Comparison of ENCODE assay signal across 25 cellular contexts in the genomic region with DNA sequence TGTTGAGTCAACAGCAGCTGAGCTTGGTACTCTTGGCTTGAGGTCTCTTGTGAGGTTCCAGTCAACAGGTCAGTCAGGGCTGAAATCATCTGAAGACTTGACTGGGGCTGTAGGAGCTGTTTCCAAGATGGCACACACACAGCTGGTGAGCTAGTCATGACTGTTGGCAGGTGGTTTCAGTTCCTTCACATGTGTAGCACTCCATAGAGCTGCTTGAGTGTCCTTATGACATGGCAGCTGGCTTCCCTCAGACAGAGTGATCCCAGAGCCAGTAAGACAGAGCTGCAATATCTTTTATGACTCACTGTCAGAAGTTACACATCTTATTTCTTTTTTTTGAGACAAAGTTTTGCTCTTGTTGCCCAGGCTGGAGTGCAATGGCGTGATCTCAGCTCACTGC. TPM values are rescaled to one million over a fixed set of nuclear protein-coding genes. Genes with fewer than 3 reads are reported as not detected.
DNase-seq lines count a peak whose midpoint lies in the region; FAIRE-seq and TF ChIP-seq lines count a peak whose summit lies in the region.
"Had no signal": no experiment of that assay in that cellular context is flagged by ENCODE, and none has a peak within 500 bp of the region (broad histone marks: within the 10 kb centered on the region; RNA-seq: fewer than 3 reads in every experiment).

No MANE protein-coding gene starts in this region.

- H3K56ac ChIP-seq in H1 (replicated peaks; ENCODE audit: insufficient read length, low read depth, low read length): no peak overlapping the region

- no peak for TF ChIP-seq POLR2A in H1 (IDR thresholded peaks at IDR 0.05; ENCODE audit: control extremely low read depth in 1 of 2, low read depth in 2 of 2, low read length in 2 of 2)

- peak overlapping the region; percentile 25; the same call in 1 of the 2 replicates for H2BK15ac ChIP-seq in H1 (ENCODE audit: low read length)

- H3K23me2 ChIP-seq in H1 (ENCODE audit: low read depth, low read length): peaks cover 4% of the 10 kb centered on the region; the same call in 1 of the 2 replicates

- no peaks in the 10 kb centered on the region for H3K27me3 ChIP-seq in GM23248 (replicated peaks; ENCODE audit: insufficient read depth)
- no peaks in the 10 kb centered on the region for H3K27me3 ChIP-seq in H1 (replicated peaks in 1 of 4; ENCODE audit: control insufficient read depth in 3 of 4, extremely low read depth in 1 of 4, insufficient read depth in 3 of 4, low read length in 3 of 4)
- H3K27me3 ChIP-seq: brain microvascular endothelial cell, neutrophil, sigmoid colon, tibial nerve had no signal

- no peak overlapping the region for H4K5ac ChIP-seq in H1 (ENCODE audit: insufficient read length, low read depth, low read length)

- no peak overlapping the region for H2AK5ac ChIP-seq in H1 (ENCODE audit: low read depth, low read length)

- no peaks in the 10 kb centered on the region for H3K79me2 ChIP-seq in GM23248 (ENCODE audit: insufficient read depth)
- H3K79me2 ChIP-seq in H1 (ENCODE audit: control insufficient read depth in 1 of 2, insufficient read depth in 2 of 2, low read length in 2 of 2): no peaks in the 10 kb centered on the region

- no peaks in the 10 kb centered on the region for H3K4me1 ChIP-seq in GM23248 (ENCODE audit: insufficient read depth)
- peaks cover 0 to 10% (median 5%) of the 10 kb centered on the region in 4 experiments; a peak in 5 of 7 replicates for H3K4me1 ChIP-seq in H1 (replicated peaks in 1 of 4; ENCODE audit: control insufficient read depth in 3 of 4, insufficient read depth in 4 of 4, low read length in 3 of 4)
- H3K4me1 ChIP-seq: prostate gland, sigmoid colon, tibial nerve had no signal

- no peak overlapping the region for H3K18ac ChIP-seq in H1 (ENCODE audit: extremely low read depth, low read length)

- H3K4me2 ChIP-seq in GM23248 (ENCODE audit: unreplicated experiment): no peak overlapping the region
- no peak overlapping the region for H3K4me2 ChIP-seq in H1 (ENCODE audit: insufficient read depth in 1 of 2, low read depth in 2 of 2, low read length in 2 of 2)
- H3K4me2 ChIP-seq: KMS-11 had no signal

- POLR2A ChIA-PET in H1 (lab: Charles Lee; ENCODE audit: partially characterized antibody): no interaction called here

- H3K4ac ChIP-seq in H1 (replicated peaks; ENCODE audit: insufficient read length, low read depth, low read length): no peak overlapping the region

- no peaks in the 10 kb centered on the region for H3K9me2 ChIP-seq in GM23248 (ENCODE audit: insufficient read depth)

- no peaks in the 10 kb centered on the region for H3K79me1 ChIP-seq in H1 (ENCODE audit: low read depth, low read length)

- in situ Hi-C loops in GM23248 (cut with MboI): no loop called here

- no peak overlapping the region for H2AFZ ChIP-seq in GM23248
- no peak overlapping the region; the same call in 1 of the 2 replicates for H2AFZ ChIP-seq in H1 (ENCODE audit: low read length)

- H3K36me3 ChIP-seq in GM23248 (ENCODE audit: low read depth) (no peaks in the 10 kb centered on the region), H1 (ENCODE audit: control insufficient read depth in 2 of 4, insufficient read depth in 4 of 4, low read length in 3 of 4) (no peaks in the 10 kb centered on the region; a peak in 1 of 8 replicates)
- H3K36me3 ChIP-seq: brain microvascular endothelial cell, neutrophil, prostate gland, sigmoid colon, tibial nerve had no signal

- H4K20me1 ChIP-seq in GM23248 (ENCODE audit: insufficient read depth) (no peaks in the 10 kb centered on the region), H1 (replicated peaks in 1 of 2; ENCODE audit: control insufficient read depth in 1 of 2, insufficient read depth in 2 of 2, low read length in 2 of 2) (no peaks in the 10 kb centered on the region)

- H3F3A ChIP-seq in GM23248 (ENCODE audit: insufficient read depth): no peaks in the 10 kb centered on the region

- H3K23ac ChIP-seq in H1 (ENCODE audit: insufficient read length): no peak overlapping the region

- no peak overlapping the region for H2BK5ac ChIP-seq in H1 (ENCODE audit: low read depth, low read length)

- TF ChIP-seq CTCF in H1 (IDR thresholded peaks at IDR 0.05; ENCODE audit: control extremely low read depth in 1 of 3, insufficient read depth in 1 of 3, low read depth in 1 of 3, low read length in 3 of 3): no peak

- FAIRE-seq in H1 (lab: Jason Lieb, UNC) (no peak), HTR-8/SVneo (lab: Jason Lieb, UNC) (no peak)
- FAIRE-seq: colon had no signal

- CTCF ChIA-PET in H1 (lab: Charles Lee; ENCODE audit: partially characterized antibody): interaction anchor here (2.1 kb wide), 1 partner anchor 9 kb away, joined by 12 read pairs; no protein-coding TSS in a partner anchor

- H2BK20ac ChIP-seq in H1 (ENCODE audit: low read length): no peak overlapping the region

- H3K27ac ChIP-seq in GM23248 (no peak overlapping the region), H1 (ENCODE audit: low read depth, low read length) (no peak overlapping the region)
- H3K27ac ChIP-seq: brain microvascular endothelial cell, KMS-11, neutrophil, prostate gland, sigmoid colon, tibial nerve had no signal

- DNase-seq in GM23248 (peak; percentile 35), NAMALWA (ENCODE audit: low spot score) (peak; percentile 4), H1 (ENCODE audit: low read depth in 1 of 2, low spot score in 2 of 2) (no peak), mesenteric fat pad (ENCODE audit: low spot score) (peak; percentile 28), H4 (ENCODE audit: low spot score) (no peak), 8988T (no peak), HTR-8/SVneo (ENCODE audit: insufficient read length, low spot score) (no peak)
- DNase-seq: activated CD8-positive, alpha-beta memory T cell treated with anti-CD3 and anti-CD28 coated beads for 24 hours; activated gamma-delta T cell; activated T-cell treated with anti-CD3 and anti-CD28 coated beads, Interleukin-2, amount 50 U/mL, for 1 hour; brain microvascular endothelial cell; CD8-positive, alpha-beta T cell; effector memory CD8-positive, alpha-beta T cell; NCI-H1092; NCI-H2029; NCI-H2227 treated with DMSO at 0.1 percent for 48 hours; SHP77; sigmoid colon; T-cell had no signal

- H2BK12ac ChIP-seq in H1 (ENCODE audit: low read depth, low read length): peak overlapping the region; percentile 30; the same call in 1 of the 2 replicates

- 67 to 91% methylated on average over 1 of the region's 1 CpG for WGBS in GM23248 (ENCODE audit: low coverage in 1 of 2, low lambda C conversion rate in 2 of 2, missing lambda C conversion rate in 2 of 2), 2 experiments
- WGBS in H1 (ENCODE audit: extremely low coverage in 1 of 2, insufficient coverage in 1 of 2, insufficient read length in 1 of 2, insufficient replicate concordance in 2 of 2, low coverage in 1 of 2, low lambda C conversion rate in 2 of 2, missing lambda C conversion rate in 1 of 2), 2 experiments: 94% methylated on average over 1 of the region's 1 CpG; no CpG with 5 or more reads in 1 of the 2 experiments

- H3K4me3 ChIP-seq in GM23248 (no peak overlapping the region), H1 (ENCODE audit: extremely low read depth in 1 of 4, insufficient read depth in 2 of 4, low read depth in 3 of 4, low read length in 4 of 4) (no peak overlapping the region)
- H3K4me3 ChIP-seq: lung, prostate gland, sigmoid colon, tibial nerve had no signal

- H3K9me3 ChIP-seq in GM23248 (ENCODE audit: low read depth) (no peaks in the 10 kb centered on the region), H1 (ENCODE audit: insufficient read depth in 2 of 2, low read depth in 1 of 2, low read length in 1 of 2) (0 out of 4 replicates have a peak, but pooled peaks cover 0 to 4% of the 10 kb centered on the region in 2 experiments)
- H3K9me3 ChIP-seq: neutrophil, prostate gland had no signal

- no peak for TF ChIP-seq EP300 in H1 (IDR thresholded peaks at IDR 0.05; ENCODE audit: borderline replicate concordance in 1 of 2, low read depth in 2 of 2, low read length in 2 of 2)

- H4K91ac ChIP-seq in H1 (replicated peaks; ENCODE audit: insufficient read length, low read length): no peak overlapping the region

- no peak for TF ChIP-seq RAD21 in H1 (IDR thresholded peaks at IDR 0.05 in 1 of 2, conservative IDR thresholded peaks at IDR 0.05 in 1 of 2; ENCODE audit: low read depth in 2 of 2, low read length in 2 of 2)

- H4K8ac ChIP-seq in H1 (ENCODE audit: extremely low read depth, insufficient read depth, low read length): no peak overlapping the region

- H2BK120ac ChIP-seq in H1 (replicated peaks; ENCODE audit: low read depth, low read length): no peak overlapping the region

- no peak overlapping the region for H3K14ac ChIP-seq in H1 (ENCODE audit: insufficient read length)

- no peak overlapping the region for H3K9ac ChIP-seq in GM23248
- no peak overlapping the region for H3K9ac ChIP-seq in H1 (replicated peaks in 1 of 4; ENCODE audit: extremely low read depth in 1 of 4, low read depth in 3 of 4, low read length in 3 of 4)
- H3K9ac ChIP-seq: KMS-11 had no signal

TF ChIP-seq in H1, 55 proteins besides CTCF, POLR2A, EP300 and RAD21 (continues in another document):
- no peak for TF ChIP-seq RNF2 (IDR thresholded peaks at IDR 0.05; ENCODE audit: borderline replicate concordance, low read depth, low read length, missing control alignments, poor library complexity, severe bottlenecking)
- TF ChIP-seq SIX5 (IDR thresholded peaks at IDR 0.05; ENCODE audit: low read depth, low read length): no peak
- TF ChIP-seq E2F6 (IDR thresholded peaks at IDR 0.05): no peak
- no peak for TF ChIP-seq GTF2F1 (IDR thresholded peaks at IDR 0.05; ENCODE audit: borderline replicate concordance, low read depth, low read length)
- no peak for TF ChIP-seq CBX8 (IDR thresholded peaks at IDR 0.05; ENCODE audit: borderline replicate concordance, low read depth, low read length)
- TF ChIP-seq KDM5A (IDR thresholded peaks at IDR 0.05; ENCODE audit: low read length): no peak

RNA-seq across cellular contexts. Expression of gene GAS7, which starts 19.5 kb away (rescaled TPM):
- total RNA-seq in GM23248 (2014; rRNA removed; shearing (Covaris generic)): 13.4 and 15.0 TPM in 2 replicates
- 6.7 TPM in 2 replicates for polyA plus RNA-seq in GM23248 (2016; fragmentation: Nextera tagmentation; extraction: Ambion mirVana)
- total RNA-seq in H1 (2021; fragmentation: NEBNext Ultra II Directional; extraction: Animal tissue kit (Norgen Biotek cat#: 25700)): 12.2 and 14.5 TPM in 2 replicates
- polyA plus RNA-seq in H1 (2011; rRNA removed): 5.0 and 6.3 TPM in 2 replicates
- polyA plus RNA-seq in H1 (2011; cell fraction: cytosol; rRNA removed): 5.6 TPM
- polyA plus RNA-seq in H1 (2011; cell fraction: nucleus; rRNA removed): 6.4 TPM
- polyA plus RNA-seq in H1 (2012, experiment 1 of 2): 5.9 to 7.9 TPM (median 6.2 TPM) in 4 replicates
- 2.8 TPM for polyA plus RNA-seq in H1 (2012, experiment 2 of 2)
- 3.9 TPM for polyA plus RNA-seq in H1 (2013, experiment 1 of 2)
- 4.2 TPM for polyA plus RNA-seq in H1 (2013, experiment 2 of 2)
- polyA minus RNA-seq in H1 (2011; rRNA and poly(A)+ RNA removed): 8.6 and 11.3 TPM in 2 replicates
- polyA minus RNA-seq in H1 (2011; cell fraction: cytosol; rRNA and poly(A)+ RNA removed): 9.1 TPM
- polyA minus RNA-seq in H1 (2011; cell fraction: nucleus; rRNA and poly(A)+ RNA removed): 7.1 TPM
- total RNA-seq in mesenteric fat pad: 81.5 TPM
- total RNA-seq in H4 (2014; rRNA removed; shearing (Covaris generic)): 0.45 and 1.1 TPM in 2 replicates

Comparison
In these comparisons a context has a peak if more than half of its experiments do, and no peak if none do; other contexts are left out.
1. DNase-seq: peak in GM23248 (single experiment), NAMALWA (single experiment) and mesenteric fat pad (single experiment); none in H1 (0 of 2), H4 (single experiment), 8988T (single experiment) and HTR-8/SVneo (single experiment).